In the genomic region with DNA sequence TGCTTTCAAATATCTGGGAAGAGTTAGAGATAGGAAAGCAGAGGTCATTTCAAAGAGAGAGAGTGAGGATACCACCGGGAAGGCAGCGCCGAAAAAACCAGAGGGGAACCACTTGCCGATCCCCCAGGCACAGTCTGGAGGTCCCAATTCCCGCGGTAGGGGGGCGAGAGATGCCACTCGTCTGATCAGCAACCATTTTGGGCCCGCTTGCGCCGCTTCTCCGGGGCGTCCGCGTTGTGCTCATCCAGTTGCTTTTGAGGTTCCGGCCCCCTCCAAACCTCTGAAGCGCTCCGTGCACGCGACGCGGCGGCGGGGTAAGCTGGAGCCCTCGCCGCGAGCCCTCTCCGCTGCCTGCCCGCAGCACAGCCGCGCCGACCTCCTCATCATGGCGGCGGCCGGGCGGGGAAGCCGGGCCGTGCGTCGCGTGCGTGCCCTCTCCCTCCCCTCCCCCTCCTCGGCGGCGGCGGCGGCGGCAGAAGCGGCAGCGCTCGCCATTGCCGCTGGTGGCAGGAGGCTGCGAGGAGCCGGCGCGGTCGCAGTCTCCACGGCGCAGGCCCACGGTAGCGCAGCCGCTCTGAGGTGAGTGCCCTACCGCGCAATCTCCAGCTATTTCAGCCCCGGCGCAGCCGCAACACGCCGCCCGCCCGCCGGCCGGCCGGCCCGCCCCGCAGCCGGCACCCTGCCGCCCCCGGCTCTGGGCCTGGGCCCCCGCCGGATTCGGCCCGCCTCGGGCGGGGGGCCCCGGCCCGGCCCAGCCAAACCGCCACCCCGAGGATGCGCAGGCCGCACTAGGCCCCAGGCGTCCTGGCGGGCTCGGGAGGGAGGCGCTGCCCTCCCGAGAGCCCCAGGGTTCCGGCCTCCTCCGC, we compare ENCODE assay signal across 1 cellular context.
TF ChIP-seq lines count a peak whose summit lies in the region.

A gene (plus strand): TSS at position 475 of the 866 bp plus-strand sequence. CDS start 45,632 bp downstream, outside the sequence.

TF ChIP-seq in K562, 482 proteins besides CTCF, POLR2A, EP300 and RAD21 (continued from another document):
- TF ChIP-seq, protein P1, sequence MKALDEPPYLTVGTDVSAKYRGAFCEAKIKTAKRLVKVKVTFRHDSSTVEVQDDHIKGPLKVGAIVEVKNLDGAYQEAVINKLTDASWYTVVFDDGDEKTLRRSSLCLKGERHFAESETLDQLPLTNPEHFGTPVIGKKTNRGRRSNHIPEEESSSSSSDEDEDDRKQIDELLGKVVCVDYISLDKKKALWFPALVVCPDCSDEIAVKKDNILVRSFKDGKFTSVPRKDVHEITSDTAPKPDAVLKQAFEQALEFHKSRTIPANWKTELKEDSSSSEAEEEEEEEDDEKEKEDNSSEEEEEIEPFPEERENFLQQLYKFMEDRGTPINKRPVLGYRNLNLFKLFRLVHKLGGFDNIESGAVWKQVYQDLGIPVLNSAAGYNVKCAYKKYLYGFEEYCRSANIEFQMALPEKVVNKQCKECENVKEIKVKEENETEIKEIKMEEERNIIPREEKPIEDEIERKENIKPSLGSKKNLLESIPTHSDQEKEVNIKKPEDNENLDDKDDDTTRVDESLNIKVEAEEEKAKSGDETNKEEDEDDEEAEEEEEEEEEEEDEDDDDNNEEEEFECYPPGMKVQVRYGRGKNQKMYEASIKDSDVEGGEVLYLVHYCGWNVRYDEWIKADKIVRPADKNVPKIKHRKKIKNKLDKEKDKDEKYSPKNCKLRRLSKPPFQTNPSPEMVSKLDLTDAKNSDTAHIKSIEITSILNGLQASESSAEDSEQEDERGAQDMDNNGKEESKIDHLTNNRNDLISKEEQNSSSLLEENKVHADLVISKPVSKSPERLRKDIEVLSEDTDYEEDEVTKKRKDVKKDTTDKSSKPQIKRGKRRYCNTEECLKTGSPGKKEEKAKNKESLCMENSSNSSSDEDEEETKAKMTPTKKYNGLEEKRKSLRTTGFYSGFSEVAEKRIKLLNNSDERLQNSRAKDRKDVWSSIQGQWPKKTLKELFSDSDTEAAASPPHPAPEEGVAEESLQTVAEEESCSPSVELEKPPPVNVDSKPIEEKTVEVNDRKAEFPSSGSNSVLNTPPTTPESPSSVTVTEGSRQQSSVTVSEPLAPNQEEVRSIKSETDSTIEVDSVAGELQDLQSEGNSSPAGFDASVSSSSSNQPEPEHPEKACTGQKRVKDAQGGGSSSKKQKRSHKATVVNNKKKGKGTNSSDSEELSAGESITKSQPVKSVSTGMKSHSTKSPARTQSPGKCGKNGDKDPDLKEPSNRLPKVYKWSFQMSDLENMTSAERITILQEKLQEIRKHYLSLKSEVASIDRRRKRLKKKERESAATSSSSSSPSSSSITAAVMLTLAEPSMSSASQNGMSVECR (CRISPR knock-in tag; IDR thresholded peaks at IDR 0.05): peak; percentile 98
- TF ChIP-seq HDAC8 (tag; IDR thresholded peaks at IDR 0.05): peak; percentile 76; the same call in 1 of the 2 replicates
- TF ChIP-seq, protein P2, sequence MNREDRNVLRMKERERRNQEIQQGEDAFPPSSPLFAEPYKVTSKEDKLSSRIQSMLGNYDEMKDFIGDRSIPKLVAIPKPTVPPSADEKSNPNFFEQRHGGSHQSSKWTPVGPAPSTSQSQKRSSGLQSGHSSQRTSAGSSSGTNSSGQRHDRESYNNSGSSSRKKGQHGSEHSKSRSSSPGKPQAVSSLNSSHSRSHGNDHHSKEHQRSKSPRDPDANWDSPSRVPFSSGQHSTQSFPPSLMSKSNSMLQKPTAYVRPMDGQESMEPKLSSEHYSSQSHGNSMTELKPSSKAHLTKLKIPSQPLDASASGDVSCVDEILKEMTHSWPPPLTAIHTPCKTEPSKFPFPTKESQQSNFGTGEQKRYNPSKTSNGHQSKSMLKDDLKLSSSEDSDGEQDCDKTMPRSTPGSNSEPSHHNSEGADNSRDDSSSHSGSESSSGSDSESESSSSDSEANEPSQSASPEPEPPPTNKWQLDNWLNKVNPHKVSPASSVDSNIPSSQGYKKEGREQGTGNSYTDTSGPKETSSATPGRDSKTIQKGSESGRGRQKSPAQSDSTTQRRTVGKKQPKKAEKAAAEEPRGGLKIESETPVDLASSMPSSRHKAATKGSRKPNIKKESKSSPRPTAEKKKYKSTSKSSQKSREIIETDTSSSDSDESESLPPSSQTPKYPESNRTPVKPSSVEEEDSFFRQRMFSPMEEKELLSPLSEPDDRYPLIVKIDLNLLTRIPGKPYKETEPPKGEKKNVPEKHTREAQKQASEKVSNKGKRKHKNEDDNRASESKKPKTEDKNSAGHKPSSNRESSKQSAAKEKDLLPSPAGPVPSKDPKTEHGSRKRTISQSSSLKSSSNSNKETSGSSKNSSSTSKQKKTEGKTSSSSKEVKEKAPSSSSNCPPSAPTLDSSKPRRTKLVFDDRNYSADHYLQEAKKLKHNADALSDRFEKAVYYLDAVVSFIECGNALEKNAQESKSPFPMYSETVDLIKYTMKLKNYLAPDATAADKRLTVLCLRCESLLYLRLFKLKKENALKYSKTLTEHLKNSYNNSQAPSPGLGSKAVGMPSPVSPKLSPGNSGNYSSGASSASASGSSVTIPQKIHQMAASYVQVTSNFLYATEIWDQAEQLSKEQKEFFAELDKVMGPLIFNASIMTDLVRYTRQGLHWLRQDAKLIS (CRISPR knock-in tag; IDR thresholded peaks at IDR 0.05): peak; percentile 79; the same call in 1 of the 2 replicates
- TF ChIP-seq, protein P3, sequence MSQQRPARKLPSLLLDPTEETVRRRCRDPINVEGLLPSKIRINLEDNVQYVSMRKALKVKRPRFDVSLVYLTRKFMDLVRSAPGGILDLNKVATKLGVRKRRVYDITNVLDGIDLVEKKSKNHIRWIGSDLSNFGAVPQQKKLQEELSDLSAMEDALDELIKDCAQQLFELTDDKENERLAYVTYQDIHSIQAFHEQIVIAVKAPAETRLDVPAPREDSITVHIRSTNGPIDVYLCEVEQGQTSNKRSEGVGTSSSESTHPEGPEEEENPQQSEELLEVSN (IDR thresholded peaks at IDR 0.05; ENCODE audit: borderline replicate concordance in 1 of 2, extremely low read depth in 1 of 2, insufficient read depth in 1 of 2, insufficient read length in 1 of 2, low read depth in 1 of 2, low read length in 1 of 2, poor library complexity in 1 of 2, severe bottlenecking in 1 of 2): peak; percentile 77 to 89
- TF ChIP-seq KDM4B (IDR thresholded peaks at IDR 0.05; ENCODE audit: borderline replicate concordance in 2 of 2, low read depth in 1 of 2): peak in 1 of 2 experiments; percentile 94; a peak in 2 of 4 replicates
- TF ChIP-seq ZBTB1 (CRISPR knock-in tag; IDR thresholded peaks at IDR 0.05; ENCODE audit: borderline replicate concordance, low read depth): peak; percentile 92; the same call in 1 of the 2 replicates
- TF ChIP-seq PRPF4 (IDR thresholded peaks at IDR 0.05; ENCODE audit: insufficient read depth, low read depth, low read length, poor library complexity, severe bottlenecking): peak; percentile 88
- TF ChIP-seq, protein P4, sequence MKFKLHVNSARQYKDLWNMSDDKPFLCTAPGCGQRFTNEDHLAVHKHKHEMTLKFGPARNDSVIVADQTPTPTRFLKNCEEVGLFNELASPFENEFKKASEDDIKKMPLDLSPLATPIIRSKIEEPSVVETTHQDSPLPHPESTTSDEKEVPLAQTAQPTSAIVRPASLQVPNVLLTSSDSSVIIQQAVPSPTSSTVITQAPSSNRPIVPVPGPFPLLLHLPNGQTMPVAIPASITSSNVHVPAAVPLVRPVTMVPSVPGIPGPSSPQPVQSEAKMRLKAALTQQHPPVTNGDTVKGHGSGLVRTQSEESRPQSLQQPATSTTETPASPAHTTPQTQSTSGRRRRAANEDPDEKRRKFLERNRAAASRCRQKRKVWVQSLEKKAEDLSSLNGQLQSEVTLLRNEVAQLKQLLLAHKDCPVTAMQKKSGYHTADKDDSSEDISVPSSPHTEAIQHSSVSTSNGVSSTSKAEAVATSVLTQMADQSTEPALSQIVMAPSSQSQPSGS (CRISPR knock-in tag; IDR thresholded peaks at IDR 0.05): peak; percentile 66
- TF ChIP-seq MBD2 (IDR thresholded peaks at IDR 0.05; ENCODE audit: borderline replicate concordance, low read depth): peak; percentile 80; the same call in 1 of the 2 replicates
- peak; percentile 52 for TF ChIP-seq FOSL1 (tag; conservative IDR thresholded peaks at IDR 0.05)
- no peak for TF ChIP-seq ZNF77 (CRISPR knock-in tag; IDR thresholded peaks at IDR 0.05)
- TF ChIP-seq NCOR1 (IDR thresholded peaks at IDR 0.05): peak; percentile 38
- peak; percentile 92 for TF ChIP-seq CREM (IDR thresholded peaks at IDR 0.05; ENCODE audit: low read depth)
- no peak for TF ChIP-seq PHTF2 (CRISPR knock-in tag; IDR thresholded peaks at IDR 0.05)
- TF ChIP-seq ETV1 (tag; conservative IDR thresholded peaks at IDR 0.05; ENCODE audit: low read depth): peak; percentile 11; the same call in 1 of the 2 replicates
- peak; percentile 56; the same call in 1 of the 2 replicates for TF ChIP-seq GTF2A2 (tag; IDR thresholded peaks at IDR 0.05)
- peak; percentile 73 for TF ChIP-seq ZBTB7A (IDR thresholded peaks at IDR 0.05; ENCODE audit: borderline replicate concordance, control insufficient read depth, low read depth, low read length)
- TF ChIP-seq ZNF589 (CRISPR knock-in tag; IDR thresholded peaks at IDR 0.05; ENCODE audit: low read depth): peak; percentile 40; the same call in 1 of the 2 replicates
- peak in 1 of 2 experiments; percentile 14; a peak in 2 of 4 replicates for TF ChIP-seq SIN3A (IDR thresholded peaks at IDR 0.05; ENCODE audit: borderline replicate concordance in 2 of 2, control insufficient read depth in 1 of 2, low read depth in 2 of 2, low read length in 2 of 2)
- TF ChIP-seq, protein P5, sequence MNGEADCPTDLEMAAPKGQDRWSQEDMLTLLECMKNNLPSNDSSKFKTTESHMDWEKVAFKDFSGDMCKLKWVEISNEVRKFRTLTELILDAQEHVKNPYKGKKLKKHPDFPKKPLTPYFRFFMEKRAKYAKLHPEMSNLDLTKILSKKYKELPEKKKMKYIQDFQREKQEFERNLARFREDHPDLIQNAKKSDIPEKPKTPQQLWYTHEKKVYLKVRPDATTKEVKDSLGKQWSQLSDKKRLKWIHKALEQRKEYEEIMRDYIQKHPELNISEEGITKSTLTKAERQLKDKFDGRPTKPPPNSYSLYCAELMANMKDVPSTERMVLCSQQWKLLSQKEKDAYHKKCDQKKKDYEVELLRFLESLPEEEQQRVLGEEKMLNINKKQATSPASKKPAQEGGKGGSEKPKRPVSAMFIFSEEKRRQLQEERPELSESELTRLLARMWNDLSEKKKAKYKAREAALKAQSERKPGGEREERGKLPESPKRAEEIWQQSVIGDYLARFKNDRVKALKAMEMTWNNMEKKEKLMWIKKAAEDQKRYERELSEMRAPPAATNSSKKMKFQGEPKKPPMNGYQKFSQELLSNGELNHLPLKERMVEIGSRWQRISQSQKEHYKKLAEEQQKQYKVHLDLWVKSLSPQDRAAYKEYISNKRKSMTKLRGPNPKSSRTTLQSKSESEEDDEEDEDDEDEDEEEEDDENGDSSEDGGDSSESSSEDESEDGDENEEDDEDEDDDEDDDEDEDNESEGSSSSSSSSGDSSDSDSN (IDR thresholded peaks at IDR 0.05; ENCODE audit: borderline replicate concordance in 1 of 2, low read depth in 2 of 2, low read length in 2 of 2): peak; percentile 99 to 100
- TF ChIP-seq, protein P6, sequence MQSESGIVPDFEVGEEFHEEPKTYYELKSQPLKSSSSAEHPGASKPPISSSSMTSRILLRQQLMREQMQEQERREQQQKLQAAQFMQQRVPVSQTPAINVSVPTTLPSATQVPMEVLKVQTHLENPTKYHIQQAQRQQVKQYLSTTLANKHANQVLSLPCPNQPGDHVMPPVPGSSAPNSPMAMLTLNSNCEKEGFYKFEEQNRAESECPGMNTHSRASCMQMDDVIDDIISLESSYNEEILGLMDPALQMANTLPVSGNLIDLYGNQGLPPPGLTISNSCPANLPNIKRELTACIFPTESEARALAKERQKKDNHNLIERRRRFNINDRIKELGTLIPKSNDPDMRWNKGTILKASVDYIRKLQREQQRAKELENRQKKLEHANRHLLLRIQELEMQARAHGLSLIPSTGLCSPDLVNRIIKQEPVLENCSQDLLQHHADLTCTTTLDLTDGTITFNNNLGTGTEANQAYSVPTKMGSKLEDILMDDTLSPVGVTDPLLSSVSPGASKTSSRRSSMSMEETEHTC (IDR thresholded peaks at IDR 0.05): peak; percentile 64; the same call in 1 of the 2 replicates
- TF ChIP-seq, protein P7, sequence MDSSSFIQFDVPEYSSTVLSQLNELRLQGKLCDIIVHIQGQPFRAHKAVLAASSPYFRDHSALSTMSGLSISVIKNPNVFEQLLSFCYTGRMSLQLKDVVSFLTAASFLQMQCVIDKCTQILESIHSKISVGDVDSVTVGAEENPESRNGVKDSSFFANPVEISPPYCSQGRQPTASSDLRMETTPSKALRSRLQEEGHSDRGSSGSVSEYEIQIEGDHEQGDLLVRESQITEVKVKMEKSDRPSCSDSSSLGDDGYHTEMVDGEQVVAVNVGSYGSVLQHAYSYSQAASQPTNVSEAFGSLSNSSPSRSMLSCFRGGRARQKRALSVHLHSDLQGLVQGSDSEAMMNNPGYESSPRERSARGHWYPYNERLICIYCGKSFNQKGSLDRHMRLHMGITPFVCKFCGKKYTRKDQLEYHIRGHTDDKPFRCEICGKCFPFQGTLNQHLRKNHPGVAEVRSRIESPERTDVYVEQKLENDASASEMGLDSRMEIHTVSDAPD (CRISPR knock-in tag; IDR thresholded peaks at IDR 0.05): no peak
- TF ChIP-seq ZSCAN32 (CRISPR knock-in tag; IDR thresholded peaks at IDR 0.05): no peak
- no peak for TF ChIP-seq COPS2 (conservative IDR thresholded peaks at IDR 0.05)
- TF ChIP-seq ETV6 (IDR thresholded peaks at IDR 0.05; ENCODE audit: borderline replicate concordance in 1 of 2, low read depth in 2 of 2, low read length in 1 of 2): no peak
- peak; percentile 54; the same call in 1 of the 2 replicates for TF ChIP-seq ETV6 (CRISPR knock-in tag; IDR thresholded peaks at IDR 0.05; ENCODE audit: borderline replicate concordance)
- peak; percentile 73; the same call in 1 of the 2 replicates for TF ChIP-seq TARDBP (IDR thresholded peaks at IDR 0.05)
- peak; percentile 68; the same call in 1 of the 2 replicates for TF ChIP-seq GATAD2A (IDR thresholded peaks at IDR 0.05)
- peak; percentile 20; the same call in 1 of the 2 replicates for TF ChIP-seq PTBP1 (IDR thresholded peaks at IDR 0.05; ENCODE audit: low read depth, low read length)
- TF ChIP-seq, protein P8, sequence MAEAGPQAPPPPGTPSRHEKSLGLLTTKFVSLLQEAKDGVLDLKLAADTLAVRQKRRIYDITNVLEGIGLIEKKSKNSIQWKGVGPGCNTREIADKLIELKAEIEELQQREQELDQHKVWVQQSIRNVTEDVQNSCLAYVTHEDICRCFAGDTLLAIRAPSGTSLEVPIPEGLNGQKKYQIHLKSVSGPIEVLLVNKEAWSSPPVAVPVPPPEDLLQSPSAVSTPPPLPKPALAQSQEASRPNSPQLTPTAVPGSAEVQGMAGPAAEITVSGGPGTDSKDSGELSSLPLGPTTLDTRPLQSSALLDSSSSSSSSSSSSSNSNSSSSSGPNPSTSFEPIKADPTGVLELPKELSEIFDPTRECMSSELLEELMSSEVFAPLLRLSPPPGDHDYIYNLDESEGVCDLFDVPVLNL (CRISPR knock-in tag; IDR thresholded peaks at IDR 0.05; ENCODE audit: low read depth): peak; percentile 19
